In genomic region chr2:43184339-43184895, GRCh38 we compare ENCODE assay signal across 11 cellular contexts. TPM values are rescaled to one million over a fixed set of nuclear protein-coding genes. Genes with fewer than 3 reads are reported as not detected.
DNase-seq lines count a peak whose midpoint lies in the region; ATAC-seq and TF ChIP-seq lines count a peak whose summit lies in the region.
"Had no signal": no experiment of that assay in that cellular context is flagged by ENCODE, and none has a peak within 500 bp of the region (broad histone marks: within the 10 kb centered on the region; RNA-seq: fewer than 3 reads in every experiment).

No MANE protein-coding gene starts in this region.

- no TSS peak for BruUV-seq in MCF 10A (replicated peaks; lab: Mats Ljungman, UMichigan)

- H3K27me3 ChIP-seq in breast epithelium: no peaks in the 10 kb centered on the region
- no peaks in the 10 kb centered on the region for H3K27me3 ChIP-seq in kidney epithelial cell (ENCODE audit: control insufficient read depth, insufficient read depth, low read length)
- no peaks in the 10 kb centered on the region for H3K27me3 ChIP-seq in spleen (replicated peaks in 1 of 7)

- H3K36me3 ChIP-seq in breast epithelium (no peaks in the 10 kb centered on the region), kidney epithelial cell (ENCODE audit: control insufficient read depth, insufficient read depth, low read length) (no peaks in the 10 kb centered on the region), spleen (no peaks in the 10 kb centered on the region)

- no peaks in the 10 kb centered on the region for H3K4me1 ChIP-seq in breast epithelium
- H3K4me1 ChIP-seq in spleen: peaks cover 0 to 34% (median 9%) of the 10 kb centered on the region in 6 donors

- CTCF ChIA-PET in MCF 10A (lab: Yijun Ruan, JAX): no interaction called here

- peak overlapping the region; percentile 92 for H3K27ac Mint-ChIP-seq in MCF 10A (ENCODE audit: low read depth, unreplicated experiment)

- H3K9me3 Mint-ChIP-seq in MCF 10A (ENCODE audit: unreplicated experiment): no peaks in the 10 kb centered on the region

- no peaks in the 10 kb centered on the region for H3K36me3 Mint-ChIP-seq in MCF 10A (ENCODE audit: insufficient read depth, unreplicated experiment)
- H3K36me3 Mint-ChIP-seq: brain had no signal

- H3K27me3 Mint-ChIP-seq in MCF 10A (ENCODE audit: insufficient read depth, unreplicated experiment): no peaks in the 10 kb centered on the region
- H3K27me3 Mint-ChIP-seq: B cell, brain had no signal

- H3K4me1 Mint-ChIP-seq in MCF 10A (ENCODE audit: insufficient read depth, unreplicated experiment): peaks cover 29% of the 10 kb centered on the region

- H3K4me3 ChIP-seq in breast epithelium (no peak overlapping the region), kidney epithelial cell (ENCODE audit: low read depth, low read length) (no peak overlapping the region), spleen (no peak overlapping the region)

- WGBS in spleen, 5 donors: 82 to 90% (median 83%) methylated on average over 12 of the region's 12 CpGs

- no peak for ATAC-seq in GM21737 (IDR thresholded peaks at IDR 0.05; ENCODE audit: unreplicated experiment)
- no peak for ATAC-seq in HG03175 (IDR thresholded peaks at IDR 0.05; ENCODE audit: unreplicated experiment)
- ATAC-seq in GM19324 (IDR thresholded peaks at IDR 0.05; ENCODE audit: low FRiP score, unreplicated experiment): no peak

- no peak overlapping the region for H3K4me3 Mint-ChIP-seq in MCF 10A (ENCODE audit: unreplicated experiment)
- H3K4me3 Mint-ChIP-seq: B cell, brain had no signal

- no peaks in the 10 kb centered on the region for H3K9me3 ChIP-seq in breast epithelium
- H3K9me3 ChIP-seq in spleen: no peaks in the 10 kb centered on the region

- TF ChIP-seq CTCF in MCF 10A (IDR thresholded peaks at IDR 0.05; ENCODE audit: unreplicated experiment) (no peak), breast epithelium (IDR thresholded peaks at IDR 0.05) (no peak), kidney epithelial cell (IDR thresholded peaks at IDR 0.05; ENCODE audit: insufficient read depth, low read length, poor library complexity, severe bottlenecking) (no peak), spleen (IDR thresholded peaks at IDR 0.05 in 8 of 11, conservative IDR thresholded peaks at IDR 0.05 in 3 of 11) (no peak)

- DNase-seq in MCF 10A (ENCODE audit: unreplicated experiment): peak; percentile 89
- DNase-seq in breast epithelium (ENCODE audit: low spot score in 2 of 2): no peak
- DNase-seq in activated T-helper 9 cell treated with anti-CD3 and anti-CD28 coated beads, Interleukin-2, amount 50 U/mL, for 16 hours (ENCODE audit: low read depth): peak; percentile 48
- DNase-seq in kidney epithelial cell (ENCODE audit: low read depth): peak; percentile 87
- no peak for DNase-seq in spleen
- DNase-seq: NCI-H2107 had no signal

- TF ChIP-seq POLR2A in breast epithelium (IDR thresholded peaks at IDR 0.05): no peak
- no peak for TF ChIP-seq POLR2A in spleen (IDR thresholded peaks at IDR 0.05)

- no peak overlapping the region for H3K27ac ChIP-seq in breast epithelium
- no peak overlapping the region for H3K27ac ChIP-seq in spleen

- intact Hi-C loops in MCF 10A (cut with micrococcal nuclease): loop anchor here (1.0 kb wide), 1 partner anchor 26 kb away; no protein-coding TSS in a partner anchor
- intact Hi-C loops in breast epithelium (cut with DNase I; ENCODE audit: low total_unique reads): no loop called here
- intact Hi-C loops in spleen (cut with DNase I; ENCODE audit: low total_unique reads): no loop called here

- POLR2A ChIA-PET in MCF 10A (lab: Yijun Ruan, JAX): interaction anchor here (0.7 to 12.3 kb wide), 2 partner anchors 39 to 269 kb away, joined by 3 to 329 read pairs; partner anchors contain the start of gene ZFP36L2

RNA-seq across cellular contexts. Expression of gene ZFP36L2, which starts 42.0 kb away (rescaled TPM):
- total RNA-seq in MCF 10A (2022) (107 and 162 TPM in 2 replicates), breast epithelium (100 to 1,000 TPM; 111 to 155 (median 124) TPM), kidney epithelial cell (12.2 and 12.6 TPM in 2 replicates), spleen (100 to 1,000 TPM; 118 to 223 (median 131) TPM)
- 100 to 1,000 TPM in 1 of 3 donors, 10 to 100 TPM in 2; 72.4 to 115 (median 91.0) TPM for polyA plus RNA-seq in spleen

Comparison
In these comparisons a context has a peak if more than half of its experiments do, and no peak if none do; other contexts are left out.
1. DNase-seq: peak in MCF 10A (single experiment), activated T-helper 9 cell treated with anti-CD3 and anti-CD28 coated beads, Interleukin-2, amount 50 U/mL, for 16 hours (single experiment) and kidney epithelial cell (single experiment); none in breast epithelium (0 of 2) and spleen (single experiment).